Comparison of ENCODE assay signal across 10 cellular contexts in genomic region chr7:129906700-129907099, GRCh38. TPM values are rescaled to one million over a fixed set of nuclear protein-coding genes. Genes with fewer than 3 reads are reported as not detected.
A peak's percentile ranks its signal among the peaks of the same experiment; 100 is the strongest.
DNase-seq lines count a peak whose midpoint lies in the region; ATAC-seq and TF ChIP-seq lines count a peak whose summit lies in the region.
"Had no signal": no experiment of that assay in that cellular context is flagged by ENCODE, and none has a peak within 500 bp of the region (broad histone marks: within the 10 kb centered on the region; RNA-seq: fewer than 3 reads in every experiment).

No MANE protein-coding gene starts in this region.

- H3K27ac ChIP-seq in ascending aorta, result no peak overlapping the region

- H3K36me3 ChIP-seq in ascending aorta, result peaks cover 3 to 6% of the 10 kb centered on the region in 2 donors

- intact Hi-C loops in ascending aorta (cut with DNase I), result no loop called here

- peaks cover 60% of the 10 kb centered on the region for H3K4me1 Mint-ChIP-seq in activated naive CD8-positive, alpha-beta T cell treated with anti-CD3 and anti-CD28 coated beads for 36 hours
- H3K4me1 Mint-ChIP-seq in immature natural killer cell, result peaks cover 75 to 88% of the 10 kb centered on the region in 2 donors
- peaks cover 65% of the 10 kb centered on the region for H3K4me1 Mint-ChIP-seq in stimulated activated memory B cell treated with anti-CD40 and anti-IgM and Interleukin-4, amounts not matched to agents 10 μg/mL and 1 μg/mL and 100 μg/mL, for 72 hours

- ATAC-seq in activated CD4-positive, CD25-positive, alpha-beta regulatory T cell treated with anti-CD3 and anti-CD28 coated beads, Interleukin-2, amount 50 U/mL, for 24 hours, result peak; percentile 88
- no peak for ATAC-seq in stimulated activated memory B cell treated with anti-CD40 and anti-IgM and Interleukin-4, amounts not matched to agents 10 μg/mL and 1 μg/mL and 100 μg/mL, for 72 hours

- H3K9me3 Mint-ChIP-seq in activated naive CD8-positive, alpha-beta T cell treated with anti-CD3 and anti-CD28 coated beads for 36 hours, result peaks cover 8% of the 10 kb centered on the region
- H3K9me3 Mint-ChIP-seq in immature natural killer cell, result peaks cover 0 to 2% (median 0%) of the 10 kb centered on the region in 6 donors
- H3K9me3 Mint-ChIP-seq in stimulated activated memory B cell treated with anti-CD40 and anti-IgM and Interleukin-4, amounts not matched to agents 10 μg/mL and 1 μg/mL and 100 μg/mL, for 72 hours, result peaks cover 2% of the 10 kb centered on the region

- peaks cover 43% of the 10 kb centered on the region for H3K36me3 Mint-ChIP-seq in activated naive CD8-positive, alpha-beta T cell treated with anti-CD3 and anti-CD28 coated beads for 36 hours
- H3K36me3 Mint-ChIP-seq in immature natural killer cell, result peaks cover 0 to 26% (median 21%) of the 10 kb centered on the region in 3 donors
- peaks cover 56% of the 10 kb centered on the region for H3K36me3 Mint-ChIP-seq in stimulated activated memory B cell treated with anti-CD40 and anti-IgM and Interleukin-4, amounts not matched to agents 10 μg/mL and 1 μg/mL and 100 μg/mL, for 72 hours

- peaks cover 3 to 25% of the 10 kb centered on the region in 2 donors for H3K4me1 ChIP-seq in ascending aorta

- H3K4me3 Mint-ChIP-seq in activated naive CD8-positive, alpha-beta T cell treated with anti-CD3 and anti-CD28 coated beads for 36 hours, result no peak overlapping the region
- H3K4me3 Mint-ChIP-seq in immature natural killer cell, result peak overlapping the region; percentile 55 to 77 (median 67)
- H3K4me3 Mint-ChIP-seq in stimulated activated memory B cell treated with anti-CD40 and anti-IgM and Interleukin-4, amounts not matched to agents 10 μg/mL and 1 μg/mL and 100 μg/mL, for 72 hours, result no peak overlapping the region

- no peaks in the 10 kb centered on the region for H3K27me3 ChIP-seq in ascending aorta

- no peak overlapping the region for H3K4me3 ChIP-seq in ascending aorta

- TF ChIP-seq CTCF in ascending aorta (IDR thresholded peaks at IDR 0.05), result no peak

- H3K27me3 Mint-ChIP-seq in activated naive CD8-positive, alpha-beta T cell treated with anti-CD3 and anti-CD28 coated beads for 36 hours, result no peaks in the 10 kb centered on the region
- H3K27me3 Mint-ChIP-seq in immature natural killer cell (ENCODE audit: low read depth in 3 of 3), result peaks cover 0 to 3% (median 0%) of the 10 kb centered on the region in 3 donors
- H3K27me3 Mint-ChIP-seq in stimulated activated memory B cell treated with anti-CD40 and anti-IgM and Interleukin-4, amounts not matched to agents 10 μg/mL and 1 μg/mL and 100 μg/mL, for 72 hours, result no peaks in the 10 kb centered on the region

- H3K9me3 ChIP-seq in ascending aorta, result no peaks in the 10 kb centered on the region

- DNase-seq in activated CD4-positive, CD25-positive, alpha-beta regulatory T cell (lab: John Stamatoyannopoulos, UW), result no peak
- no peak for DNase-seq in activated naive CD8-positive, alpha-beta T cell treated with anti-CD3 and anti-CD28 coated beads for 36 hours
- DNase-seq in immature natural killer cell, result peak; percentile 18 to 33 (median 21)
- no peak for DNase-seq in DMS 273 (lab: John Stamatoyannopoulos, UW; ENCODE audit: unreplicated experiment)
- no peak for DNase-seq in retina
- DNase-seq in ascending aorta (ENCODE audit: low spot score in 2 of 2), result no peak
- DNase-seq: activated CD8-positive, alpha-beta memory T cell treated with anti-CD3 and anti-CD28 coated beads, Interleukin-2, amount 50 U/mL, for 4 hours; SHP77 treated with DMSO at 0.1 percent for 48 hours had no signal

- peak overlapping the region; percentile 46 for H3K27ac Mint-ChIP-seq in activated naive CD8-positive, alpha-beta T cell treated with anti-CD3 and anti-CD28 coated beads for 36 hours
- peak overlapping the region; percentile 76 to 89 (median 86) for H3K27ac Mint-ChIP-seq in immature natural killer cell
- H3K27ac Mint-ChIP-seq in stimulated activated memory B cell treated with anti-CD40 and anti-IgM and Interleukin-4, amounts not matched to agents 10 μg/mL and 1 μg/mL and 100 μg/mL, for 72 hours, result peak overlapping the region; percentile 17

RNA-seq across cellular contexts. Expression of gene UBE2H, which starts 46.1 kb away (rescaled TPM):
- total RNA-seq in activated naive CD8-positive, alpha-beta T cell treated with anti-CD3 and anti-CD28 coated beads for 36 hours, result 10 to 100 TPM; 15.7 to 16.9 TPM
- polyA plus RNA-seq in immature natural killer cell, result 10 to 100 TPM; 28.1 to 71.9 (median 32.2) TPM
- total RNA-seq in ascending aorta, result 83.9 TPM

Comparison
In these comparisons a context has a peak if more than half of its experiments do, and no peak if none do; other contexts are left out.
1. DNase-seq: peak in immature natural killer cell (3 of 3); none in activated CD4-positive, CD25-positive, alpha-beta regulatory T cell (0 of 4), activated naive CD8-positive, alpha-beta T cell treated with anti-CD3 and anti-CD28 coated beads for 36 hours (single experiment), DMS 273 (single experiment), retina (single experiment) and ascending aorta (0 of 2).
2. H3K27ac Mint-ChIP-seq: peak in every context shown above with its lines; median percentile 86 in immature natural killer cell; 46 in activated naive CD8-positive, alpha-beta T cell treated with anti-CD3 and anti-CD28 coated beads for 36 hours; 17 in stimulated activated memory B cell treated with anti-CD40 and anti-IgM and Interleukin-4, amounts not matched to agents 10 μg/mL and 1 μg/mL and 100 μg/mL, for 72 hours.
3. H3K4me3 Mint-ChIP-seq: peak in immature natural killer cell (5 of 5); none in activated naive CD8-positive, alpha-beta T cell treated with anti-CD3 and anti-CD28 coated beads for 36 hours (single experiment) and stimulated activated memory B cell treated with anti-CD40 and anti-IgM and Interleukin-4, amounts not matched to agents 10 μg/mL and 1 μg/mL and 100 μg/mL, for 72 hours (single experiment).